Comparison of ENCODE assay signal across 11 cellular contexts in genomic region chr19:15248106-15248505, GRCh38. TPM values are rescaled to one million over a fixed set of nuclear protein-coding genes. Genes with fewer than 3 reads are reported as not detected.
DNase-seq lines count a peak whose midpoint lies in the region; ATAC-seq and TF ChIP-seq lines count a peak whose summit lies in the region.
"Had no signal": no experiment of that assay in that cellular context is flagged by ENCODE, and none has a peak within 500 bp of the region (broad histone marks: within the 10 kb centered on the region; RNA-seq: fewer than 3 reads in every experiment).

No MANE protein-coding gene starts in this region.

- peaks cover 23% of the 10 kb centered on the region for H3K36me3 Mint-ChIP-seq in chondrocyte (ENCODE audit: low read depth)
- peaks cover 10% of the 10 kb centered on the region for H3K36me3 Mint-ChIP-seq in mesothelial cell of epicardium
- H3K36me3 Mint-ChIP-seq in activated naive CD4-positive, alpha-beta T cell treated with anti-CD3 and anti-CD28 coated beads, Interleukin-2, amount 10 ng/mL, durations not matched to agents 7 days and 5 days: peaks cover 37% of the 10 kb centered on the region
- H3K36me3 Mint-ChIP-seq in activated CD4-positive, alpha-beta T cell treated with anti-CD3 and anti-CD28 coated beads, Interleukin-2, amount 10 ng/mL, durations not matched to agents 7 days and 5 days (ENCODE audit: low read depth): peaks cover 21% of the 10 kb centered on the region

- peaks cover 28% of the 10 kb centered on the region for H4K20me1 ChIP-seq in OCI-LY3 (ENCODE audit: insufficient read depth, low read length)

- H3K4me1 ChIP-seq in OCI-LY3 (ENCODE audit: low read length) (peaks cover 26% of the 10 kb centered on the region), subcutaneous abdominal adipose tissue (ENCODE audit: control insufficient read depth in 5 of 5, insufficient read depth in 5 of 5, low read length in 5 of 5) (peaks cover 54 to 75% (median 73%) of the 10 kb centered on the region in 5 donors)

- H3K27me3 ChIP-seq in OCI-LY3 (ENCODE audit: low read depth, low read length): no peaks in the 10 kb centered on the region
- H3K27me3 ChIP-seq in subcutaneous abdominal adipose tissue (ENCODE audit: control insufficient read depth in 5 of 5, insufficient read depth in 4 of 5, low read length in 5 of 5): peaks cover 0 to 19% (median 0%) of the 10 kb centered on the region in 5 donors

- CTCF ChIA-PET in activated naive CD4-positive, alpha-beta T cell treated with anti-CD3 and anti-CD28 coated beads, Interleukin-2, amount 10 ng/mL, durations not matched to agents 7 days and 5 days (lab: Charles Lee): no interaction called here
- CTCF ChIA-PET in activated CD4-positive, alpha-beta T cell treated with anti-CD3 and anti-CD28 coated beads, Interleukin-2, amount 10 ng/mL, durations not matched to agents 7 days and 5 days (lab: Charles Lee): no interaction called here

- DNase-seq in chondrocyte (ENCODE audit: low spot score) (no peak), mesothelial cell of epicardium (ENCODE audit: low spot score in 2 of 2, unreplicated experiment in 2 of 2) (no peak), middle frontal gyrus (ENCODE audit: extremely low spot score, low spot score) (no peak)
- no peak for DNase-seq in activated naive CD4-positive, alpha-beta T cell treated with anti-CD3 and anti-CD28 coated beads, Interleukin-2, amount 10 ng/mL, durations not matched to agents 7 days and 5 days
- DNase-seq in activated CD4-positive, alpha-beta T cell treated with anti-CD3 and anti-CD28 coated beads, Interleukin-2, amount 10 ng/mL, durations not matched to agents 7 days and 5 days: no peak
- DNase-seq: CD4-positive, alpha-beta T cell; SIG-M5 had no signal

- peak overlapping the region; percentile 100 for H3K27ac Mint-ChIP-seq in chondrocyte (ENCODE audit: unreplicated experiment)
- H3K27ac Mint-ChIP-seq in mesothelial cell of epicardium: peak overlapping the region; percentile 90
- H3K27ac Mint-ChIP-seq in activated naive CD4-positive, alpha-beta T cell treated with anti-CD3 and anti-CD28 coated beads, Interleukin-2, amount 10 ng/mL, durations not matched to agents 7 days and 5 days: no peak overlapping the region
- no peak overlapping the region for H3K27ac Mint-ChIP-seq in activated CD4-positive, alpha-beta T cell treated with anti-CD3 and anti-CD28 coated beads, Interleukin-2, amount 10 ng/mL, durations not matched to agents 7 days and 5 days
- H3K27ac Mint-ChIP-seq: CD4-positive, alpha-beta T cell; stimulated activated effector memory CD8-positive, alpha-beta T cell treated with anti-CD3 and anti-CD28 coated beads, Interleukin-12 subunit alpha, Interleukin-12 subunit beta, amount 100 ng/mL, for 72 hours had no signal

- no peak overlapping the region for H3K4me2 ChIP-seq in OCI-LY3 (ENCODE audit: low read length)

- peak overlapping the region; percentile 75 for H3K27ac ChIP-seq in OCI-LY3 (ENCODE audit: low read length)
- peak overlapping the region; percentile 94 for H3K27ac ChIP-seq in subcutaneous abdominal adipose tissue (ENCODE audit: low read depth, low read length)

- peaks cover 61% of the 10 kb centered on the region for H3K36me3 ChIP-seq in OCI-LY3 (replicated peaks; ENCODE audit: low read depth, low read length)
- H3K36me3 ChIP-seq in subcutaneous abdominal adipose tissue (ENCODE audit: control insufficient read depth in 5 of 5, insufficient read depth in 5 of 5, low read length in 5 of 5): peaks cover 0 to 78% (median 70%) of the 10 kb centered on the region in 5 donors

- no peak overlapping the region for H3K4me3 ChIP-seq in OCI-LY3 (ENCODE audit: low read length)
- no peak overlapping the region for H3K4me3 ChIP-seq in subcutaneous abdominal adipose tissue (ENCODE audit: low read depth in 1 of 5, low read length in 5 of 5)

- H3K79me2 ChIP-seq in OCI-LY3 (ENCODE audit: low read length): peaks cover 44% of the 10 kb centered on the region

- peak overlapping the region; percentile 28 for H3K4me3 Mint-ChIP-seq in chondrocyte (ENCODE audit: unreplicated experiment)
- H3K4me3 Mint-ChIP-seq in mesothelial cell of epicardium: no peak overlapping the region
- H3K4me3 Mint-ChIP-seq in activated naive CD4-positive, alpha-beta T cell treated with anti-CD3 and anti-CD28 coated beads, Interleukin-2, amount 10 ng/mL, durations not matched to agents 7 days and 5 days: no peak overlapping the region
- H3K4me3 Mint-ChIP-seq in activated CD4-positive, alpha-beta T cell treated with anti-CD3 and anti-CD28 coated beads, Interleukin-2, amount 10 ng/mL, durations not matched to agents 7 days and 5 days: no peak overlapping the region
- H3K4me3 Mint-ChIP-seq: CD4-positive, alpha-beta T cell; stimulated activated effector memory CD8-positive, alpha-beta T cell treated with anti-CD3 and anti-CD28 coated beads, Interleukin-12 subunit alpha, Interleukin-12 subunit beta, amount 100 ng/mL, for 72 hours had no signal

- no peaks in the 10 kb centered on the region for H3K9me3 ChIP-seq in OCI-LY3 (ENCODE audit: insufficient read depth, low read length)
- H3K9me3 ChIP-seq in subcutaneous abdominal adipose tissue (ENCODE audit: control insufficient read depth in 5 of 5, low read length in 5 of 5): peaks cover 0 to 3% (median 0%) of the 10 kb centered on the region in 5 donors

- H3K27me3 Mint-ChIP-seq in chondrocyte (ENCODE audit: low read depth) (no peaks in the 10 kb centered on the region), mesothelial cell of epicardium (ENCODE audit: low read depth) (no peaks in the 10 kb centered on the region)
- no peaks in the 10 kb centered on the region for H3K27me3 Mint-ChIP-seq in activated naive CD4-positive, alpha-beta T cell treated with anti-CD3 and anti-CD28 coated beads, Interleukin-2, amount 10 ng/mL, durations not matched to agents 7 days and 5 days
- no peaks in the 10 kb centered on the region for H3K27me3 Mint-ChIP-seq in activated CD4-positive, alpha-beta T cell treated with anti-CD3 and anti-CD28 coated beads, Interleukin-2, amount 10 ng/mL, durations not matched to agents 7 days and 5 days
- H3K27me3 Mint-ChIP-seq: CD4-positive, alpha-beta T cell had no signal

- H3K9ac ChIP-seq in OCI-LY3 (ENCODE audit: low read length) (peak overlapping the region; percentile 30; the same call in 1 of the 2 replicates), subcutaneous abdominal adipose tissue (ENCODE audit: low read length in 5 of 5) (peak overlapping the region in 2 of 5 donors; percentile 28 to 58)

- peaks cover 82% of the 10 kb centered on the region for H3K4me1 Mint-ChIP-seq in chondrocyte (ENCODE audit: low read depth)
- peaks cover 32% of the 10 kb centered on the region for H3K4me1 Mint-ChIP-seq in mesothelial cell of epicardium
- no peaks in the 10 kb centered on the region for H3K4me1 Mint-ChIP-seq in activated naive CD4-positive, alpha-beta T cell treated with anti-CD3 and anti-CD28 coated beads, Interleukin-2, amount 10 ng/mL, durations not matched to agents 7 days and 5 days
- H3K4me1 Mint-ChIP-seq in activated CD4-positive, alpha-beta T cell treated with anti-CD3 and anti-CD28 coated beads, Interleukin-2, amount 10 ng/mL, durations not matched to agents 7 days and 5 days: no peaks in the 10 kb centered on the region

- no peak for TF ChIP-seq CTCF in OCI-LY3 (IDR thresholded peaks at IDR 0.05; ENCODE audit: low read depth, low read length)
- TF ChIP-seq CTCF in chondrocyte (IDR thresholded peaks at IDR 0.05): no peak
- no peak for TF ChIP-seq CTCF in mesothelial cell of epicardium (IDR thresholded peaks at IDR 0.05; ENCODE audit: unreplicated experiment)

- no peaks in the 10 kb centered on the region for H3K9me3 Mint-ChIP-seq in chondrocyte (ENCODE audit: low read depth)
- no peaks in the 10 kb centered on the region for H3K9me3 Mint-ChIP-seq in mesothelial cell of epicardium
- H3K9me3 Mint-ChIP-seq in activated naive CD4-positive, alpha-beta T cell treated with anti-CD3 and anti-CD28 coated beads, Interleukin-2, amount 10 ng/mL, durations not matched to agents 7 days and 5 days: no peaks in the 10 kb centered on the region
- H3K9me3 Mint-ChIP-seq in activated CD4-positive, alpha-beta T cell treated with anti-CD3 and anti-CD28 coated beads, Interleukin-2, amount 10 ng/mL, durations not matched to agents 7 days and 5 days: no peaks in the 10 kb centered on the region
- H3K9me3 Mint-ChIP-seq: CD4-positive, alpha-beta T cell; stimulated activated effector memory CD8-positive, alpha-beta T cell treated with anti-CD3 and anti-CD28 coated beads, Interleukin-12 subunit alpha, Interleukin-12 subunit beta, amount 100 ng/mL, for 72 hours had no signal

- no peak overlapping the region for H2AFZ ChIP-seq in OCI-LY3 (ENCODE audit: low read depth, low read length)

- POLR2A ChIA-PET in activated CD4-positive, alpha-beta T cell treated with anti-CD3 and anti-CD28 coated beads, Interleukin-2, amount 10 ng/mL, durations not matched to agents 7 days and 5 days (lab: Charles Lee): no interaction called here

- ATAC-seq in HG02973 (IDR thresholded peaks at IDR 0.05; ENCODE audit: unreplicated experiment): no peak
- ATAC-seq: stimulated activated effector memory CD8-positive, alpha-beta T cell treated with anti-CD3 and anti-CD28 coated beads, Interleukin-12 subunit alpha, Interleukin-12 subunit beta, amount 100 ng/mL, for 72 hours had no signal

RNA-seq across cellular contexts. Expression of gene EPHX3, which starts 15.9 kb away (rescaled TPM):
- total RNA-seq in chondrocyte: 0.15 to 0.38 TPM in 2 of 3 replicates, not detected in the other
- 2.1 to 2.4 TPM (median 2.1 TPM) in 3 replicates for total RNA-seq in mesothelial cell of epicardium
- total RNA-seq in activated CD4-positive, alpha-beta T cell treated with anti-CD3 and anti-CD28 coated beads, Interleukin-2, amount 10 ng/mL, durations not matched to agents 7 days and 5 days: under 1 TPM; 0.32 to 0.42 TPM
- total RNA-seq: CD4-positive, alpha-beta T cell had no signal

RNA-seq across cellular contexts. Expression of gene NOTCH3, which starts 47.3 kb away (rescaled TPM):
- 78.6 to 559 TPM (median 553 TPM) in 3 replicates for total RNA-seq in chondrocyte
- total RNA-seq in mesothelial cell of epicardium: 192 to 204 TPM (median 192 TPM) in 3 replicates
- total RNA-seq in activated CD4-positive, alpha-beta T cell treated with anti-CD3 and anti-CD28 coated beads, Interleukin-2, amount 10 ng/mL, durations not matched to agents 7 days and 5 days: not detected
- total RNA-seq: CD4-positive, alpha-beta T cell had no signal

Comparison
In these comparisons a context has a peak if more than half of its experiments do, and no peak if none do; other contexts are left out.
1. H3K27ac Mint-ChIP-seq: peak in chondrocyte (single experiment) and mesothelial cell of epicardium (single experiment); none in activated naive CD4-positive, alpha-beta T cell treated with anti-CD3 and anti-CD28 coated beads, Interleukin-2, amount 10 ng/mL, durations not matched to agents 7 days and 5 days (single experiment) and activated CD4-positive, alpha-beta T cell treated with anti-CD3 and anti-CD28 coated beads, Interleukin-2, amount 10 ng/mL, durations not matched to agents 7 days and 5 days (single experiment).
2. RNA of gene NOTCH3, which starts 47.3 kb away (total RNA-seq): 78.6 to 559 TPM in chondrocyte and 192 to 204 TPM in mesothelial cell of epicardium; not detected in activated CD4-positive, alpha-beta T cell treated with anti-CD3 and anti-CD28 coated beads, Interleukin-2, amount 10 ng/mL, durations not matched to agents 7 days and 5 days; every median in the first group is over 10 times any median in the second.